Comparison of ENCODE assay signal across 1 cellular context in the genomic region with DNA sequence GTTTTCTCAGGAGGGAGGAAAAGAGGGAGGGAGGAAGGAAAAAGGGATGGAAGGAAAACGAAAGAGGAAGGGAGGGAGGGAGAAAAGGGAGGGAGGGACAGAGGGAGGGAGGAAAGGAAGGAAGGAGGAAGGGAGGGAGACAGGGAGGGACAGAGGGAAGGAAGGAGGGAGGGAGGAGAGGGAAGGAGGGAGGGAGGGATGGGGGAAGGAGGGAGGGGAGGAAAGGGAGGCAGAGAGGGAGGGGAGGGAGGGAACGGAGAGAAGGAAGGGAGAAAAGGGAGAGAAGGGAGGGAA.
TF ChIP-seq lines count a peak whose summit lies in the region.

No MANE protein-coding gene starts in this region.

TF ChIP-seq in WTC11, 78 proteins besides CTCF, POLR2A, EP300 and RAD21 (continued from another document):
- TF ChIP-seq, protein P1, sequence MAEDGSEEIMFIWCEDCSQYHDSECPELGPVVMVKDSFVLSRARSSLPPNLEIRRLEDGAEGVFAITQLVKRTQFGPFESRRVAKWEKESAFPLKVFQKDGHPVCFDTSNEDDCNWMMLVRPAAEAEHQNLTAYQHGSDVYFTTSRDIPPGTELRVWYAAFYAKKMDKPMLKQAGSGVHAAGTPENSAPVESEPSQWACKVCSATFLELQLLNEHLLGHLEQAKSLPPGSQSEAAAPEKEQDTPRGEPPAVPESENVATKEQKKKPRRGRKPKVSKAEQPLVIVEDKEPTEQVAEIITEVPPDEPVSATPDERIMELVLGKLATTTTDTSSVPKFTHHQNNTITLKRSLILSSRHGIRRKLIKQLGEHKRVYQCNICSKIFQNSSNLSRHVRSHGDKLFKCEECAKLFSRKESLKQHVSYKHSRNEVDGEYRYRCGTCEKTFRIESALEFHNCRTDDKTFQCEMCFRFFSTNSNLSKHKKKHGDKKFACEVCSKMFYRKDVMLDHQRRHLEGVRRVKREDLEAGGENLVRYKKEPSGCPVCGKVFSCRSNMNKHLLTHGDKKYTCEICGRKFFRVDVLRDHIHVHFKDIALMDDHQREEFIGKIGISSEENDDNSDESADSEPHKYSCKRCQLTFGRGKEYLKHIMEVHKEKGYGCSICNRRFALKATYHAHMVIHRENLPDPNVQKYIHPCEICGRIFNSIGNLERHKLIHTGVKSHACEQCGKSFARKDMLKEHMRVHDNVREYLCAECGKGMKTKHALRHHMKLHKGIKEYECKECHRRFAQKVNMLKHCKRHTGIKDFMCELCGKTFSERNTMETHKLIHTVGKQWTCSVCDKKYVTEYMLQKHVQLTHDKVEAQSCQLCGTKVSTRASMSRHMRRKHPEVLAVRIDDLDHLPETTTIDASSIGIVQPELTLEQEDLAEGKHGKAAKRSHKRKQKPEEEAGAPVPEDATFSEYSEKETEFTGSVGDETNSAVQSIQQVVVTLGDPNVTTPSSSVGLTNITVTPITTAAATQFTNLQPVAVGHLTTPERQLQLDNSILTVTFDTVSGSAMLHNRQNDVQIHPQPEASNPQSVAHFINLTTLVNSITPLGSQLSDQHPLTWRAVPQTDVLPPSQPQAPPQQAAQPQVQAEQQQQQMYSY (CRISPR knock-in tag; IDR thresholded peaks at IDR 0.05), result no peak
- TF ChIP-seq NFATC4 (CRISPR knock-in tag; IDR thresholded peaks at IDR 0.05) (no peak), E2F5 (CRISPR knock-in tag; IDR thresholded peaks at IDR 0.05) (no peak), IRF1 (CRISPR knock-in tag; IDR thresholded peaks at IDR 0.05) (no peak), ATF1 (CRISPR knock-in tag; IDR thresholded peaks at IDR 0.05) (no peak)
TF ChIP-seq in WTC11: peak in this region for 0.
